ENCODE assay signal across 10 cellular contexts in genomic region chr5:143554194-143554717, GRCh38.
DNase-seq lines count a peak whose midpoint lies in the region; ATAC-seq, FAIRE-seq and TF ChIP-seq lines count a peak whose summit lies in the region.
"Had no signal": no experiment of that assay in that cellular context is flagged by ENCODE, and none has a peak within 500 bp of the region (broad histone marks: within the 10 kb centered on the region; RNA-seq: fewer than 3 reads in every experiment).

No MANE protein-coding gene starts in this region.

- H3K36me3 ChIP-seq in fibroblast of lung (ENCODE audit: control insufficient read depth, insufficient read depth, low read length), result no peaks in the 10 kb centered on the region
- H3K36me3 ChIP-seq in small intestine (ENCODE audit: control insufficient read depth in 2 of 2, insufficient read depth in 2 of 2, low read length in 2 of 2), result no peaks in the 10 kb centered on the region
- H3K36me3 ChIP-seq in GM23338 (ENCODE audit: insufficient read depth), result no peaks in the 10 kb centered on the region
- no peaks in the 10 kb centered on the region for H3K36me3 ChIP-seq in BE2C

- no peak overlapping the region for H3K9ac ChIP-seq in fibroblast of lung (ENCODE audit: insufficient read depth, low read length)
- H3K9ac ChIP-seq: parathyroid adenoma had no signal

- H3K27ac ChIP-seq in fibroblast of lung (ENCODE audit: insufficient read depth, low read length) (peak overlapping the region; percentile 74), small intestine (ENCODE audit: low read depth in 1 of 2, low read length in 1 of 2) (no peak overlapping the region), GM23338 (ENCODE audit: low read depth) (no peak overlapping the region)
- H3K27ac ChIP-seq: parathyroid adenoma had no signal

- no peak overlapping the region for H3K4me3 ChIP-seq in fibroblast of lung (replicated peaks in 1 of 4; ENCODE audit: control extremely low read depth in 1 of 4, insufficient read depth in 1 of 4, low read depth in 3 of 4, low read length in 4 of 4)
- no peak overlapping the region for H3K4me3 ChIP-seq in small intestine (ENCODE audit: low read depth in 1 of 2, low read length in 2 of 2)
- H3K4me3 ChIP-seq in GM23338, result no peak overlapping the region
- H3K4me3 ChIP-seq in BE2C (ENCODE audit: low read depth, low read length), result no peak overlapping the region

- no peak for ATAC-seq in GM23338

- H3K4me2 ChIP-seq in fibroblast of lung (ENCODE audit: extremely low read depth, insufficient read depth, low read length), result peak overlapping the region; percentile 56
- no peak overlapping the region for H3K4me2 ChIP-seq in GM23338

- no peaks in the 10 kb centered on the region for H3K4me1 Mint-ChIP-seq in GM23338
- H3K4me1 Mint-ChIP-seq: central memory CD8-positive, alpha-beta T cell had no signal

- H3K4me1 ChIP-seq in fibroblast of lung (ENCODE audit: control insufficient read depth, extremely low read depth, insufficient read depth, low read length) (peaks cover 33% of the 10 kb centered on the region), small intestine (ENCODE audit: control insufficient read depth in 2 of 2, insufficient read depth in 1 of 2, low read depth in 1 of 2, low read length in 1 of 2) (no peaks in the 10 kb centered on the region), GM23338 (ENCODE audit: insufficient read depth) (no peaks in the 10 kb centered on the region), BE2C (no peaks in the 10 kb centered on the region)
- H3K4me1 ChIP-seq: parathyroid adenoma had no signal

- DNase-seq in HCEC 1CT, result peak; percentile 97
- peak; percentile 67 for DNase-seq in RKO (ENCODE audit: low spot score)
- peak; percentile 94 to 100 for DNase-seq in fibroblast of lung (ENCODE audit: low read depth in 2 of 2)
- DNase-seq in small intestine, result peak; percentile 15
- DNase-seq in GOT3 (lab: John Stamatoyannopoulos, UW), result no peak
- DNase-seq in GM23338 (ENCODE audit: low spot score), result no peak
- no peak for DNase-seq in BE2C
- DNase-seq: NCI-H1105 treated with DMSO at 0.1 percent for 48 hours had no signal

- H3F3A ChIP-seq in GM23338 (replicated peaks; ENCODE audit: low read depth), result no peaks in the 10 kb centered on the region

- TF ChIP-seq CTCF in fibroblast of lung (conservative IDR thresholded peaks at IDR 0.05 in 1 of 2, IDR thresholded peaks at IDR 0.05 in 1 of 2; ENCODE audit: low read depth in 1 of 2, low read length in 2 of 2), result no peak
- no peak for TF ChIP-seq CTCF in GM23338 (conservative IDR thresholded peaks at IDR 0.05; ENCODE audit: low read depth in 2 of 2)
- TF ChIP-seq CTCF in BE2C (IDR thresholded peaks at IDR 0.05; ENCODE audit: low read depth, low read length), result no peak

- H3K27ac Mint-ChIP-seq in GM23338, result no peak overlapping the region

- H3K79me2 ChIP-seq in fibroblast of lung (ENCODE audit: control insufficient read depth, insufficient read depth, low read length) (no peaks in the 10 kb centered on the region), GM23338 (replicated peaks; ENCODE audit: insufficient read depth) (no peaks in the 10 kb centered on the region)
- H3K79me2 ChIP-seq: parathyroid adenoma had no signal

- no peaks in the 10 kb centered on the region for H3K36me3 Mint-ChIP-seq in GM23338 (ENCODE audit: low read depth)

- no peak overlapping the region for H2AFZ ChIP-seq in fibroblast of lung (ENCODE audit: low read length)
- H2AFZ ChIP-seq in GM23338, result no peak overlapping the region
- H2AFZ ChIP-seq: parathyroid adenoma had no signal

- 82 to 90% (median 87%) methylated on average over 2 of the region's 2 CpGs for WGBS in small intestine, 3 donors

- no peak for FAIRE-seq in small intestine (lab: Jason Lieb, UNC)

- H3K9me2 ChIP-seq in GM23338 (ENCODE audit: insufficient read depth), result 0 out of 2 replicates have a peak, but pooled peaks cover 11% of the 10 kb centered on the region

- H3K27me3 Mint-ChIP-seq in GM23338 (ENCODE audit: insufficient read depth, low read depth, poor library complexity), result no peaks in the 10 kb centered on the region

- H4K20me1 ChIP-seq in fibroblast of lung (ENCODE audit: control insufficient read depth, extremely low read depth, insufficient read depth, low read length) (no peaks in the 10 kb centered on the region), GM23338 (replicated peaks; ENCODE audit: insufficient read depth) (no peaks in the 10 kb centered on the region)

- H3K9me3 ChIP-seq in fibroblast of lung (ENCODE audit: control insufficient read depth, insufficient read depth, low read depth, low read length), result no peaks in the 10 kb centered on the region
- no peaks in the 10 kb centered on the region for H3K9me3 ChIP-seq in small intestine (ENCODE audit: control insufficient read depth, low read depth)
- no peaks in the 10 kb centered on the region for H3K9me3 ChIP-seq in BE2C

- H3K4me3 Mint-ChIP-seq in GM23338, result no peak overlapping the region
- H3K4me3 Mint-ChIP-seq: central memory CD8-positive, alpha-beta T cell had no signal

- no peaks in the 10 kb centered on the region; the same call in 2 of the 3 replicates for H3K9me3 Mint-ChIP-seq in GM23338
- H3K9me3 Mint-ChIP-seq: central memory CD8-positive, alpha-beta T cell had no signal

- H3K27me3 ChIP-seq in fibroblast of lung (ENCODE audit: control insufficient read depth, insufficient read depth, low read length), result no peaks in the 10 kb centered on the region
- H3K27me3 ChIP-seq in small intestine (ENCODE audit: control insufficient read depth in 2 of 2, insufficient read depth in 2 of 2, low read length in 2 of 2), result no peaks in the 10 kb centered on the region
- H3K27me3 ChIP-seq in GM23338 (ENCODE audit: insufficient read depth), result no peaks in the 10 kb centered on the region
- no peaks in the 10 kb centered on the region for H3K27me3 ChIP-seq in BE2C

TF ChIP-seq in GM23338, 12 proteins besides CTCF, POLR2A, EP300 and RAD21 (continues in another document):
- TF ChIP-seq, protein P1, sequence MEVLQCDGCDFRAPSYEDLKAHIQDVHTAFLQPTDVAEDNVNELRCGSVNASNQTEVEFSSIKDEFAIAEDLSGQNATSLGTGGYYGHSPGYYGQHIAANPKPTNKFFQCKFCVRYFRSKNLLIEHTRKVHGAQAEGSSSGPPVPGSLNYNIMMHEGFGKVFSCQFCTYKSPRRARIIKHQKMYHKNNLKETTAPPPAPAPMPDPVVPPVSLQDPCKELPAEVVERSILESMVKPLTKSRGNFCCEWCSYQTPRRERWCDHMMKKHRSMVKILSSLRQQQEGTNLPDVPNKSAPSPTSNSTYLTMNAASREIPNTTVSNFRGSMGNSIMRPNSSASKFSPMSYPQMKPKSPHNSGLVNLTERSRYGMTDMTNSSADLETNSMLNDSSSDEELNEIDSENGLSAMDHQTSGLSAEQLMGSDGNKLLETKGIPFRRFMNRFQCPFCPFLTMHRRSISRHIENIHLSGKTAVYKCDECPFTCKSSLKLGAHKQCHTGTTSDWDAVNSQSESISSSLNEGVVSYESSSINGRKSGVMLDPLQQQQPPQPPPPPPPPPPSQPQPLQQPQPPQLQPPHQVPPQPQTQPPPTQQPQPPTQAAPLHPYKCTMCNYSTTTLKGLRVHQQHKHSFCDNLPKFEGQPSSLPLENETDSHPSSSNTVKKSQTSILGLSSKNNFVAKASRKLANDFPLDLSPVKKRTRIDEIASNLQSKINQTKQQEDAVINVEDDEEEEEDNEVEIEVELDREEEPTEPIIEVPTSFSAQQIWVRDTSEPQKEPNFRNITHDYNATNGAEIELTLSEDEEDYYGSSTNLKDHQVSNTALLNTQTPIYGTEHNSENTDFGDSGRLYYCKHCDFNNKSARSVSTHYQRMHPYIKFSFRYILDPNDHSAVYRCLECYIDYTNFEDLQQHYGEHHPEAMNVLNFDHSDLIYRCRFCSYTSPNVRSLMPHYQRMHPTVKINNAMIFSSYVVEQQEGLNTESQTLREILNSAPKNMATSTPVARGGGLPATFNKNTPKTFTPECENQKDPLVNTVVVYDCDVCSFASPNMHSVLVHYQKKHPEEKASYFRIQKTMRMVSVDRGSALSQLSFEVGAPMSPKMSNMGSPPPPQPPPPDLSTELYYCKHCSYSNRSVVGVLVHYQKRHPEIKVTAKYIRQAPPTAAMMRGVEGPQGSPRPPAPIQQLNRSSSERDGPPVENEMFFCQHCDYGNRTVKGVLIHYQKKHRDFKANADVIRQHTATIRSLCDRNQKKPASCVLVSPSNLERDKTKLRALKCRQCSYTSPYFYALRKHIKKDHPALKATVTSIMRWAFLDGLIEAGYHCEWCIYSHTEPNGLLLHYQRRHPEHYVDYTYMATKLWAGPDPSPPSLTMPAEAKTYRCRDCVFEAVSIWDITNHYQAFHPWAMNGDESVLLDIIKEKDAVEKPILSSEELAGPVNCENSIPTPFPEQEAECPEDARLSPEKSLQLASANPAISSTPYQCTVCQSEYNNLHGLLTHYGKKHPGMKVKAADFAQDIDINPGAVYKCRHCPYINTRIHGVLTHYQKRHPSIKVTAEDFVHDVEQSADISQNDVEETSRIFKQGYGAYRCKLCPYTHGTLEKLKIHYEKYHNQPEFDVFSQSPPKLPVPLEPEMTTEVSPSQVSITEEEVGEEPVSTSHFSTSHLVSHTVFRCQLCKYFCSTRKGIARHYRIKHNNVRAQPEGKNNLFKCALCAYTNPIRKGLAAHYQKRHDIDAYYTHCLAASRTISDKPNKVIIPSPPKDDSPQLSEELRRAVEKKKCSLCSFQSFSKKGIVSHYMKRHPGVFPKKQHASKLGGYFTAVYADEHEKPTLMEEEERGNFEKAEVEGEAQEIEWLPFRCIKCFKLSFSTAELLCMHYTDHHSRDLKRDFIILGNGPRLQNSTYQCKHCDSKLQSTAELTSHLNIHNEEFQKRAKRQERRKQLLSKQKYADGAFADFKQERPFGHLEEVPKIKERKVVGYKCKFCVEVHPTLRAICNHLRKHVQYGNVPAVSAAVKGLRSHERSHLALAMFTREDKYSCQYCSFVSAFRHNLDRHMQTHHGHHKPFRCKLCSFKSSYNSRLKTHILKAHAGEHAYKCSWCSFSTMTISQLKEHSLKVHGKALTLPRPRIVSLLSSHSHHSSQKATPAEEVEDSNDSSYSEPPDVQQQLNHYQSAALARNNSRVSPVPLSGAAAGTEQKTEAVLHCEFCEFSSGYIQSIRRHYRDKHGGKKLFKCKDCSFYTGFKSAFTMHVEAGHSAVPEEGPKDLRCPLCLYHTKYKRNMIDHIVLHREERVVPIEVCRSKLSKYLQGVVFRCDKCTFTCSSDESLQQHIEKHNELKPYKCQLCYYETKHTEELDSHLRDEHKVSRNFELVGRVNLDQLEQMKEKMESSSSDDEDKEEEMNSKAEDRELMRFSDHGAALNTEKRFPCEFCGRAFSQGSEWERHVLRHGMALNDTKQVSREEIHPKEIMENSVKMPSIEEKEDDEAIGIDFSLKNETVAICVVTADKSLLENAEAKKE (CRISPR knock-in tag; IDR thresholded peaks at IDR 0.05), result no peak
- no peak for TF ChIP-seq NANOG (IDR thresholded peaks at IDR 0.05; ENCODE audit: borderline replicate concordance)
- no peak for TF ChIP-seq JUNB (IDR thresholded peaks at IDR 0.05; ENCODE audit: unreplicated experiment)
- TF ChIP-seq EZH2 (IDR thresholded peaks at IDR 0.05; ENCODE audit: low read depth, unreplicated experiment), result no peak
- TF ChIP-seq STAT1 (IDR thresholded peaks at IDR 0.05; ENCODE audit: unreplicated experiment), result no peak

Comparison
In these comparisons a context has a peak if more than half of its experiments do, and no peak if none do; other contexts are left out.
1. DNase-seq: peak in HCEC 1CT (single experiment), RKO (single experiment), fibroblast of lung (2 of 2) and small intestine (single experiment); none in GOT3 (single experiment), GM23338 (single experiment) and BE2C (single experiment).